ENCODE assay signal across 14 cellular contexts in the genomic region with DNA sequence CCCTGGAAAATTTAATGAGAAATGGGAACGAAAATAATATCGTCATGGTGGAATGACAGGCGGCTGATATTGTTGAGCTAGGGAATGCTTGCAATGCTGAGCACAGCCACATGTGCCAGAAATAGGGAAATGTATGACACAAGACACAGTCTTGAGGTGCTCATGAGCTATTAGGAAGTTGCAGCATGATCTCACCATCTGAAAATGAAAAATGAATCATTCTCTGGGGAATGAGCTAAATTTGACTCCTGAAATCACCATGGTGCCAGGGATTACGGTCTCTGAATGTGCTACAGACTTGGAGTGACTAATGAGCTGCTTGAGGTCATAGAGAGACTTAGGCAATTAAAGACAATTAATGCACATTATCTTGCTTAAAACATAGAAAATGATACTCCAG.
DNase-seq lines count a peak whose midpoint lies in the region; ATAC-seq and TF ChIP-seq lines count a peak whose summit lies in the region.
"Had no signal": no experiment of that assay in that cellular context is flagged by ENCODE, and none has a peak within 500 bp of the region (broad histone marks: within the 10 kb centered on the region; RNA-seq: fewer than 3 reads in every experiment).

No MANE protein-coding gene starts in this region.

- H3K9me3 Mint-ChIP-seq in activated naive CD8-positive, alpha-beta T cell treated with anti-CD3 and anti-CD28 coated beads for 36 hours: peaks cover 5% of the 10 kb centered on the region
- H3K9me3 Mint-ChIP-seq: neural crest cell had no signal

- no peak overlapping the region for H3K27ac Mint-ChIP-seq in activated naive CD8-positive, alpha-beta T cell treated with anti-CD3 and anti-CD28 coated beads for 36 hours
- H3K27ac Mint-ChIP-seq: IgD-negative memory B cell had no signal

- H3K36me3 Mint-ChIP-seq in activated naive CD8-positive, alpha-beta T cell treated with anti-CD3 and anti-CD28 coated beads for 36 hours: no peaks in the 10 kb centered on the region
- H3K36me3 Mint-ChIP-seq: IgD-negative memory B cell had no signal

- DNase-seq in Ammon's horn (ENCODE audit: low spot score) (peak; percentile 16), MV-4-11 (lab: John Stamatoyannopoulos, UW) (peak; percentile 41), brain microvascular endothelial cell (peak; percentile 94), NCI-H345 treated with DMSO at 0.1 percent for 48 hours (lab: John Stamatoyannopoulos, UW; ENCODE audit: unreplicated experiment) (no peak)
- DNase-seq in activated naive CD8-positive, alpha-beta T cell treated with anti-CD3 and anti-CD28 coated beads for 36 hours: no peak
- DNase-seq: COR-L47, T-helper 9 cell, thyroid gland had no signal

- no peaks in the 10 kb centered on the region for H3K27me3 Mint-ChIP-seq in activated naive CD8-positive, alpha-beta T cell treated with anti-CD3 and anti-CD28 coated beads for 36 hours
- H3K27me3 Mint-ChIP-seq: IgD-negative memory B cell had no signal

- H3K9me3 ChIP-seq in mesodermal cell (ENCODE audit: control insufficient read depth, low read length): no peaks in the 10 kb centered on the region
- H3K9me3 ChIP-seq: thyroid gland had no signal

- WGBS in mesodermal cell (ENCODE audit: insufficient coverage in 2 of 2), 2 experiments: 73 to 97% methylated on average over 3 of the region's 4 CpGs

- H3K4me1 Mint-ChIP-seq in activated naive CD8-positive, alpha-beta T cell treated with anti-CD3 and anti-CD28 coated beads for 36 hours: no peaks in the 10 kb centered on the region
- H3K4me1 Mint-ChIP-seq: IgD-negative memory B cell had no signal

- peaks cover 7% of the 10 kb centered on the region for H3K4me1 ChIP-seq in mesodermal cell (ENCODE audit: control insufficient read depth, insufficient read depth, low read length, poor library complexity, severe bottlenecking)
- H3K4me1 ChIP-seq: thyroid gland had no signal

- H3K27ac ChIP-seq in brain microvascular endothelial cell (peak overlapping the region; percentile 21), mesodermal cell (ENCODE audit: low read depth, low read length, severe bottlenecking) (peak overlapping the region; percentile 61)
- H3K27ac ChIP-seq: thyroid gland had no signal

- no peaks in the 10 kb centered on the region for H3K27me3 ChIP-seq in brain microvascular endothelial cell (replicated peaks)
- H3K27me3 ChIP-seq: thyroid gland had no signal

- H3K36me3 ChIP-seq in brain microvascular endothelial cell (replicated peaks) (no peaks in the 10 kb centered on the region), mesodermal cell (ENCODE audit: control insufficient read depth, insufficient read depth, low read length) (no peaks in the 10 kb centered on the region)
- H3K36me3 ChIP-seq: thyroid gland had no signal

- ATAC-seq in activated CD4-positive, CD25-positive, alpha-beta regulatory T cell treated with anti-CD3 and anti-CD28 coated beads, Interleukin-2, amount 50 U/mL, for 24 hours: no peak
- no peak for ATAC-seq in GM19395 (IDR thresholded peaks at IDR 0.05; ENCODE audit: unreplicated experiment)

- H3K4me3 ChIP-seq in brain microvascular endothelial cell (ENCODE audit: low read depth, low read length): peak overlapping the region; percentile 6
- no peak overlapping the region for H3K4me3 ChIP-seq in mesodermal cell (ENCODE audit: extremely low read depth, insufficient read depth, low read length, poor library complexity, severe bottlenecking)
- H3K4me3 ChIP-seq: coronary artery, thyroid gland had no signal

- in situ Hi-C loops in brain microvascular endothelial cell (cut with HindIII; ENCODE audit: low pct_ligation_motif_present, low sequenced_read_pairs): no loop called here

- no peak for TF ChIP-seq CTCF in brain microvascular endothelial cell (IDR thresholded peaks at IDR 0.05; ENCODE audit: low read depth, low read length, missing control alignments)

- no peak overlapping the region for H3K4me3 Mint-ChIP-seq in activated naive CD8-positive, alpha-beta T cell treated with anti-CD3 and anti-CD28 coated beads for 36 hours
- H3K4me3 Mint-ChIP-seq: IgD-negative memory B cell, neural crest cell had no signal

Comparison
In these comparisons a context has a peak if more than half of its experiments do, and no peak if none do; other contexts are left out.
1. DNase-seq: peak in Ammon's horn (single experiment), MV-4-11 (single experiment) and brain microvascular endothelial cell (single experiment); none in NCI-H345 treated with DMSO at 0.1 percent for 48 hours (single experiment) and activated naive CD8-positive, alpha-beta T cell treated with anti-CD3 and anti-CD28 coated beads for 36 hours (single experiment).